In genomic region chr10:96670786-96671185, GRCh38 we compare ENCODE assay signal across 14 cellular contexts. TPM values are rescaled to one million over a fixed set of nuclear protein-coding genes. Genes with fewer than 3 reads are reported as not detected.
DNase-seq lines count a peak whose midpoint lies in the region; ATAC-seq and TF ChIP-seq lines count a peak whose summit lies in the region.
"Had no signal": no experiment of that assay in that cellular context is flagged by ENCODE, and none has a peak within 500 bp of the region (broad histone marks: within the 10 kb centered on the region; RNA-seq: fewer than 3 reads in every experiment).

No MANE protein-coding gene starts in this region.

- peaks cover 8% of the 10 kb centered on the region for H3K36me3 Mint-ChIP-seq in IgD-negative memory B cell
- H3K36me3 Mint-ChIP-seq: mesothelial cell of epicardium had no signal

- H3K36me3 ChIP-seq in liver (ENCODE audit: control insufficient read depth in 4 of 4, insufficient read depth in 3 of 4, low read depth in 1 of 4, low read length in 3 of 4): peaks cover 0 to 3% (median under 1%) of the 10 kb centered on the region in 4 donors
- H3K36me3 ChIP-seq: tibial artery had no signal

- H3K27me3 ChIP-seq in liver (ENCODE audit: control insufficient read depth in 4 of 4, insufficient read depth in 4 of 4, low read length in 3 of 4): no peaks in the 10 kb centered on the region
- H3K27me3 ChIP-seq: tibial artery had no signal

- H3K4me1 ChIP-seq in liver (ENCODE audit: control insufficient read depth in 4 of 4, insufficient read depth in 4 of 4, low read length in 3 of 4): peaks cover 14 to 58% (median 36%) of the 10 kb centered on the region in 4 donors
- H3K4me1 ChIP-seq: tibial artery had no signal

- H3K27me3 Mint-ChIP-seq in IgD-negative memory B cell: no peaks in the 10 kb centered on the region
- H3K27me3 Mint-ChIP-seq: CD4-positive, alpha-beta T cell had no signal

- no peaks in the 10 kb centered on the region for H3K9me3 ChIP-seq in liver (ENCODE audit: control insufficient read depth in 4 of 4, low read length in 3 of 4)
- H3K9me3 ChIP-seq: tibial artery had no signal

- ATAC-seq in GM19397 (IDR thresholded peaks at IDR 0.05; ENCODE audit: unreplicated experiment) (no peak), GM19455 (IDR thresholded peaks at IDR 0.05; ENCODE audit: unreplicated experiment) (no peak)
- ATAC-seq: right cardiac atrium had no signal

- peak overlapping the region; percentile 1 to 44 for H3K27ac ChIP-seq in liver (ENCODE audit: low read depth in 1 of 2, low read length in 2 of 2)
- H3K27ac ChIP-seq: tibial artery had no signal

- DNase-seq in DMS153 (lab: John Stamatoyannopoulos, UW) (peak; percentile 98), NCI-H748 treated with DMSO at 0.1 percent for 48 hours (lab: John Stamatoyannopoulos, UW) (peak; percentile 90), UCSD-AML1 (lab: John Stamatoyannopoulos, UW; ENCODE audit: unreplicated experiment) (no peak), NCI-H1694 treated with DMSO at 0.1 percent for 48 hours (lab: John Stamatoyannopoulos, UW) (no peak)
- DNase-seq: CD4-positive, alpha-beta T cell; effector memory CD4-positive, alpha-beta T cell; NCI-H226; right cardiac atrium; tibial artery had no signal

- peaks cover 51 to 70% (median 62%) of the 10 kb centered on the region in 3 donors for H3K4me1 Mint-ChIP-seq in IgD-negative memory B cell

- 54% methylated on average over 4 of the region's 4 CpGs for WGBS in liver

- H3K9me3 Mint-ChIP-seq in IgD-negative memory B cell: no peaks in the 10 kb centered on the region
- H3K9me3 Mint-ChIP-seq: CD4-positive, alpha-beta T cell; mesothelial cell of epicardium had no signal

- no peak overlapping the region for H3K4me3 ChIP-seq in liver (ENCODE audit: low read depth in 1 of 3, low read length in 3 of 3)
- H3K4me3 ChIP-seq: tibial artery had no signal

- H3K9ac ChIP-seq in liver (ENCODE audit: low read depth in 1 of 2, low read length in 2 of 2): no peak overlapping the region

- TF ChIP-seq RAD21 in liver (IDR thresholded peaks at IDR 0.05): no peak

- TF ChIP-seq CTCF in liver (IDR thresholded peaks at IDR 0.05; ENCODE audit: low read depth, low read length, missing input control): no peak

- peak overlapping the region; percentile 45 to 94 (median 74) for H3K4me3 Mint-ChIP-seq in IgD-negative memory B cell
- H3K4me3 Mint-ChIP-seq: CD4-positive, alpha-beta T cell; mesothelial cell of epicardium had no signal

- peak overlapping the region; percentile 82 to 97 (median 91) for H3K27ac Mint-ChIP-seq in IgD-negative memory B cell
- H3K27ac Mint-ChIP-seq: CD4-positive, alpha-beta T cell; mesothelial cell of epicardium had no signal

TF ChIP-seq in liver, 16 proteins besides CTCF, POLR2A, EP300 and RAD21:
- no peak for TF ChIP-seq YY1 (IDR thresholded peaks at IDR 0.05)
- TF ChIP-seq HNF4A (conservative IDR thresholded peaks at IDR 0.05): no peak
- no peak for TF ChIP-seq NR2F2 (IDR thresholded peaks at IDR 0.05)
- TF ChIP-seq FOXA1 (IDR thresholded peaks at IDR 0.05): no peak
- no peak for TF ChIP-seq JUND (IDR thresholded peaks at IDR 0.05)
- no peak for TF ChIP-seq HNF4G (IDR thresholded peaks at IDR 0.05)
- no peak for TF ChIP-seq REST (IDR thresholded peaks at IDR 0.05)
- no peak for TF ChIP-seq MAX (IDR thresholded peaks at IDR 0.05)
- TF ChIP-seq RXRA (IDR thresholded peaks at IDR 0.05): no peak
- TF ChIP-seq EGR1 (IDR thresholded peaks at IDR 0.05; ENCODE audit: low read depth in 2 of 2): no peak
- TF ChIP-seq TAF1 (conservative IDR thresholded peaks at IDR 0.05): no peak
- TF ChIP-seq, protein P1, sequence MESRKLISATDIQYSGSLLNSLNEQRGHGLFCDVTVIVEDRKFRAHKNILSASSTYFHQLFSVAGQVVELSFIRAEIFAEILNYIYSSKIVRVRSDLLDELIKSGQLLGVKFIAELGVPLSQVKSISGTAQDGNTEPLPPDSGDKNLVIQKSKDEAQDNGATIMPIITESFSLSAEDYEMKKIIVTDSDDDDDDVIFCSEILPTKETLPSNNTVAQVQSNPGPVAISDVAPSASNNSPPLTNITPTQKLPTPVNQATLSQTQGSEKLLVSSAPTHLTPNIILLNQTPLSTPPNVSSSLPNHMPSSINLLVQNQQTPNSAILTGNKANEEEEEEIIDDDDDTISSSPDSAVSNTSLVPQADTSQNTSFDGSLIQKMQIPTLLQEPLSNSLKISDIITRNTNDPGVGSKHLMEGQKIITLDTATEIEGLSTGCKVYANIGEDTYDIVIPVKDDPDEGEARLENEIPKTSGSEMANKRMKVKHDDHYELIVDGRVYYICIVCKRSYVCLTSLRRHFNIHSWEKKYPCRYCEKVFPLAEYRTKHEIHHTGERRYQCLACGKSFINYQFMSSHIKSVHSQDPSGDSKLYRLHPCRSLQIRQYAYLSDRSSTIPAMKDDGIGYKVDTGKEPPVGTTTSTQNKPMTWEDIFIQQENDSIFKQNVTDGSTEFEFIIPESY (IDR thresholded peaks at IDR 0.05): no peak
- TF ChIP-seq, protein P2, sequence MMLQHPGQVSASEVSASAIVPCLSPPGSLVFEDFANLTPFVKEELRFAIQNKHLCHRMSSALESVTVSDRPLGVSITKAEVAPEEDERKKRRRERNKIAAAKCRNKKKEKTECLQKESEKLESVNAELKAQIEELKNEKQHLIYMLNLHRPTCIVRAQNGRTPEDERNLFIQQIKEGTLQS (IDR thresholded peaks at IDR 0.05): no peak

RNA-seq across cellular contexts. Expression of gene PIK3AP1, which starts 49.5 kb away (rescaled TPM):
- polyA plus RNA-seq in IgD-negative memory B cell: 174 TPM
- 100 to 1,000 TPM in 1 of 2 donors, 10 to 100 TPM in 1; 43.0 to 137 TPM for total RNA-seq in liver
- polyA plus RNA-seq in liver: 10 to 100 TPM; 27.3 to 58.8 TPM

Comparison
In these comparisons a context has a peak if more than half of its experiments do, and no peak if none do; other contexts are left out.
1. DNase-seq: peak in DMS153 (single experiment) and NCI-H748 treated with DMSO at 0.1 percent for 48 hours (single experiment); none in UCSD-AML1 (single experiment) and NCI-H1694 treated with DMSO at 0.1 percent for 48 hours (single experiment).